Comparison of ENCODE assay signal across 8 cellular contexts in genomic region chr22:19524170-19525115, GRCh38. TPM values are rescaled to one million over a fixed set of nuclear protein-coding genes. Genes with fewer than 3 reads are reported as not detected.
DNase-seq lines count a peak whose midpoint lies in the region; ATAC-seq and TF ChIP-seq lines count a peak whose summit lies in the region.

Gene CLDN5, minus strand, starts transcription at chr22:19524410. Its CDS starts 155 bp downstream, at chr22:19524255.

- H4K20me1 ChIP-seq in H9 (ENCODE audit: control insufficient read depth, insufficient read depth, insufficient read length), result no peaks in the 10 kb centered on the region

- peak within 1 kb of the TSS; percentile 55 for H3K4me2 ChIP-seq in H9 (ENCODE audit: insufficient read depth, insufficient read length, low read length)

- no peak for ATAC-seq in HG03135 (IDR thresholded peaks at IDR 0.05; ENCODE audit: unreplicated experiment)

- H3K23me2 ChIP-seq in H9 (ENCODE audit: insufficient read length, low read depth, low read length, poor library complexity, severe bottlenecking), result peaks cover 14% of the 10 kb centered on the region

- no peaks in the 10 kb centered on the region for H3K79me1 ChIP-seq in H9 (ENCODE audit: insufficient read depth, low read depth, low read length, poor library complexity, severe bottlenecking)

- intact Hi-C loops in A673 (cut with micrococcal nuclease; ENCODE audit: unreplicated experiment), result no loop called here

- no peak within 1 kb of the TSS for H2BK15ac ChIP-seq in H9 (ENCODE audit: low read depth, low read length)

- no peak within 1 kb of the TSS for H3K56ac ChIP-seq in H9 (ENCODE audit: insufficient read length, low read depth, low read length)

- H3K27ac ChIP-seq in A673 (ENCODE audit: low read depth, low read length, poor library complexity, severe bottlenecking) (no peak within 1 kb of the TSS), H9 (ENCODE audit: insufficient read length, low read depth, low read length) (no peak within 1 kb of the TSS)

- H3K36me3 ChIP-seq in A673 (ENCODE audit: insufficient read depth, low read length, poor library complexity, severe bottlenecking), result no peaks in the 10 kb centered on the region

- BruUV-seq in A673 (replicated peaks; lab: Mats Ljungman, UMichigan), result no TSS peak

- WGBS in H9 (ENCODE audit: extremely low coverage, insufficient read length, low lambda C conversion rate), result no CpG with 5 or more reads among the region's 69 CpGs

- peaks cover 5% of the 10 kb centered on the region for H3K4me1 ChIP-seq in A673 (ENCODE audit: insufficient read depth, low read length, poor library complexity, severe bottlenecking)
- no peaks in the 10 kb centered on the region for H3K4me1 ChIP-seq in H9 (ENCODE audit: insufficient read depth, low read length)

- H3K27me3 ChIP-seq in A673 (replicated peaks; ENCODE audit: insufficient read depth, low read depth, low read length, poor library complexity) (peaks cover 9% of the 10 kb centered on the region), H9 (ENCODE audit: insufficient read depth, low read length) (peaks cover 4% of the 10 kb centered on the region; the same call in 1 of the 2 replicates)

- H3K4me3 Mint-ChIP-seq in H9, result peak within 1 kb of the TSS; percentile 67 to 82

- H3K4me1 Mint-ChIP-seq in H9, result peaks cover 8 to 13% of the 10 kb centered on the region in 2 experiments; a peak in 3 of 4 replicates

- no peaks in the 10 kb centered on the region for H3K9me3 Mint-ChIP-seq in H9

- H4K91ac ChIP-seq in H9 (ENCODE audit: insufficient read length, low read depth, low read length), result no peak within 1 kb of the TSS

- no peak within 1 kb of the TSS for H3K18ac ChIP-seq in H9 (ENCODE audit: insufficient read length, low read depth, low read length)

- H3K4me3 ChIP-seq in A673 (ENCODE audit: low read depth, low read length, poor library complexity, severe bottlenecking), result peak within 1 kb of the TSS; percentile 47
- peak within 1 kb of the TSS; percentile 37 for H3K4me3 ChIP-seq in astrocyte of the cerebellum (ENCODE audit: low read depth, low read length)
- peak within 1 kb of the TSS; percentile 59 for H3K4me3 ChIP-seq in iPS-18c (ENCODE audit: insufficient read depth, low read depth, low read length)

- H3K23ac ChIP-seq in H9 (ENCODE audit: insufficient read length, low read depth, low read length), result no peak within 1 kb of the TSS

- no peak within 1 kb of the TSS for H2BK20ac ChIP-seq in H9 (ENCODE audit: low read depth, low read length, poor library complexity, severe bottlenecking)

- H2BK12ac ChIP-seq in H9 (ENCODE audit: insufficient read length, low read depth, low read length), result no peak within 1 kb of the TSS

- H2BK120ac ChIP-seq in H9 (ENCODE audit: low read depth, low read length, poor library complexity, severe bottlenecking), result no peak within 1 kb of the TSS

- DNase-seq in A673 (ENCODE audit: low spot score) (peak; percentile 53), H9 (peak; percentile 84), astrocyte of the cerebellum (ENCODE audit: low read depth) (no peak), NCI-H446 (lab: John Stamatoyannopoulos, UW) (no peak), MV-4-11 (lab: John Stamatoyannopoulos, UW) (no peak)
- peak; percentile 54 for DNase-seq in stimulated activated CD8-positive, alpha-beta memory T cell treated with anti-CD3 and anti-CD28 coated beads, Interleukin-4, amount 100 ng/mL, for 48 hours

- no peaks in the 10 kb centered on the region for H3K9me3 ChIP-seq in A673 (ENCODE audit: low read depth, low read length, poor library complexity, severe bottlenecking)
- no peaks in the 10 kb centered on the region for H3K9me3 ChIP-seq in H9 (ENCODE audit: control insufficient read depth, low read depth, low read length)
- H3K9me3 ChIP-seq in iPS-18c (ENCODE audit: control insufficient read depth, insufficient read depth, low read length), result no peaks in the 10 kb centered on the region

- H2AK5ac ChIP-seq in H9 (ENCODE audit: insufficient read length, low read length), result no peak within 1 kb of the TSS

- no peak within 1 kb of the TSS for H3K4ac ChIP-seq in H9 (ENCODE audit: low read depth, low read length)

- H3T11ph ChIP-seq in H9 (ENCODE audit: low read length), result no peak within 1 kb of the TSS

- TF ChIP-seq CTCF in A673 (conservative IDR thresholded peaks at IDR 0.05; ENCODE audit: low read depth, low read length), result no peak
- no peak for TF ChIP-seq CTCF in H9 (conservative IDR thresholded peaks at IDR 0.05)
- TF ChIP-seq CTCF in astrocyte of the cerebellum (IDR thresholded peaks at IDR 0.05; ENCODE audit: low read depth, low read length, missing control alignments), result no peak

- H3K9ac ChIP-seq in H9 (ENCODE audit: extremely low read depth, insufficient read length, low read length), result no peak within 1 kb of the TSS

- POLR2A ChIA-PET in A673 (lab: Charles Lee; ENCODE audit: low non-redundant PET), result no interaction called here

- peaks cover 0 to 15% (median 8%) of the 10 kb centered on the region in 3 experiments; a peak in 3 of 7 replicates for H3K36me3 Mint-ChIP-seq in H9 (ENCODE audit: insufficient read depth in 1 of 3, low read depth in 3 of 3)

- CTCF ChIA-PET in A673 (lab: Charles Lee), result interaction anchor here (1.2 kb wide), 1 partner anchor 105 kb away, joined by 4 read pairs; no protein-coding TSS in a partner anchor

- H2AFZ ChIP-seq in H9 (ENCODE audit: low read length), result no peak within 1 kb of the TSS

- no peak within 1 kb of the TSS for H3K27ac Mint-ChIP-seq in H9

- no peak within 1 kb of the TSS for H2BK5ac ChIP-seq in H9 (ENCODE audit: insufficient read length, low read length)

- H3K79me2 ChIP-seq in H9 (ENCODE audit: insufficient read depth, low read length), result no peaks in the 10 kb centered on the region

- no peak within 1 kb of the TSS; the same call in 1 of the 2 replicates for H3K14ac ChIP-seq in H9 (ENCODE audit: insufficient read depth, low read length)

- H4K5ac ChIP-seq in H9 (ENCODE audit: insufficient read length, low read depth, low read length), result no peak within 1 kb of the TSS

- in situ Hi-C loops in astrocyte of the cerebellum (cut with HindIII; ENCODE audit: low sequenced_read_pairs), result no loop called here

- peaks cover 71% of the 10 kb centered on the region for H3K27me3 Mint-ChIP-seq in H9 (ENCODE audit: low read depth)

- no peak within 1 kb of the TSS for H4K8ac ChIP-seq in H9 (replicated peaks; ENCODE audit: insufficient read length, low read depth, low read length)

RNA-seq across cellular contexts. Expression of gene CLDN5, which starts in this region (rescaled TPM):
- total RNA-seq in A673 (2021), result 0.21 and 0.22 TPM in 2 replicates
- total RNA-seq in H9 (2021), result 0.26 and 0.44 TPM in 2 replicates

Comparison
In these comparisons a context has a peak if more than half of its experiments do, and no peak if none do; other contexts are left out.
1. Peak in DNase-seq and H3K4me3 ChIP-seq in A673; RNA of the gene not detected or under 1 TPM.
2. Peak in DNase-seq and H3K4me2 ChIP-seq in H9; RNA of the gene not detected or under 1 TPM.